ENCODE assay signal across 10 cellular contexts in the genomic region with DNA sequence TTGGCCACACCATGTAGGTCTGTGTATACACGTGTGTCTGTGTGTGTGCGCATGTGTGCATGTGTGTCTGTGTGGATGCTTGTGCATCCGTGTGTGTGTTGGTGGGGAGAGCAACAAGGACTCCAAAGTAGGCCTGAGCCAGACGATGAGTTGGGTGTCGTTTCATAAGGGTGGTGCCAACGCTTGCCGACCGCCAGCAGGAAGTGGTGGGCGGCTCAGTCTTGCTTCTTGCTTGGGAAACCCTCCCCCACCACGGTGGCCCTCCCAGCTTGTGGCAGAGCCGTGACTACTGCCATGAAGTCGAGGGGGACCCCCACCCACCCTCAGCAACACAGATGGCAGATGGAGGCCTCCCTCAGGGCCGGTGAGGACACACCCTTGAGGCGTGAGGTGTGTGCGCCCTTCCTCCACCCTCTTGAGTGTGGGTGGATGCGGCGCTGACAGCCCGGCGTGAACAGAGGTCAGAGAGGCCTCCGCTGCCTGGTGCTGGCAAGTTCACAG. TPM values are rescaled to one million over a fixed set of nuclear protein-coding genes. Genes with fewer than 3 reads are reported as not detected.
DNase-seq lines count a peak whose midpoint lies in the region; ATAC-seq lines count a peak whose summit lies in the region.
"Had no signal": no experiment of that assay in that cellular context is flagged by ENCODE, and none has a peak within 500 bp of the region (broad histone marks: within the 10 kb centered on the region; RNA-seq: fewer than 3 reads in every experiment).

No MANE protein-coding gene starts in this region.

- no peaks in the 10 kb centered on the region for H3K27me3 ChIP-seq in CD8-positive, alpha-beta memory T cell (ENCODE audit: insufficient read depth, low read length, poor library complexity, severe bottlenecking)
- peaks cover 27% of the 10 kb centered on the region for H3K27me3 ChIP-seq in MG63
- H3K27me3 ChIP-seq: dorsolateral prefrontal cortex had no signal

- no peak for ATAC-seq in HG02885 (IDR thresholded peaks at IDR 0.05; ENCODE audit: poor library complexity, unreplicated experiment)
- no peak for ATAC-seq in GM18519 (IDR thresholded peaks at IDR 0.05; ENCODE audit: low FRiP score, unreplicated experiment)

- POLR2A ChIA-PET in CD8-positive, alpha-beta memory T cell (lab: Charles Lee), result interaction anchor here (1.6 to 3.3 kb wide), 4 partner anchors 16 to 32 kb away, joined by 3 to 24 read pairs (median 13); partner anchors contain the start of gene SBK1

- no peaks in the 10 kb centered on the region for H3K9me3 ChIP-seq in CD8-positive, alpha-beta memory T cell (ENCODE audit: low read length)
- H3K9me3 ChIP-seq in MG63, result no peaks in the 10 kb centered on the region

- H3K36me3 Mint-ChIP-seq in CD8-positive, alpha-beta memory T cell, result peaks cover 18 to 25% (median 19%) of the 10 kb centered on the region in 3 donors
- peaks cover 29% of the 10 kb centered on the region for H3K36me3 Mint-ChIP-seq in activated naive CD8-positive, alpha-beta T cell treated with anti-CD3 and anti-CD28 coated beads for 36 hours

- H3K4me1 ChIP-seq in CD8-positive, alpha-beta memory T cell (ENCODE audit: insufficient read depth, low read length), result peaks cover 59% of the 10 kb centered on the region

- H3K27ac Mint-ChIP-seq in CD8-positive, alpha-beta memory T cell, result peak overlapping the region; percentile 94 to 98 (median 96)
- peak overlapping the region; percentile 81 for H3K27ac Mint-ChIP-seq in activated naive CD8-positive, alpha-beta T cell treated with anti-CD3 and anti-CD28 coated beads for 36 hours

- no peaks in the 10 kb centered on the region for H3K27me3 Mint-ChIP-seq in CD8-positive, alpha-beta memory T cell
- no peaks in the 10 kb centered on the region for H3K27me3 Mint-ChIP-seq in activated naive CD8-positive, alpha-beta T cell treated with anti-CD3 and anti-CD28 coated beads for 36 hours

- peaks cover 67 to 85% (median 70%) of the 10 kb centered on the region in 3 donors for H3K4me1 Mint-ChIP-seq in CD8-positive, alpha-beta memory T cell
- H3K4me1 Mint-ChIP-seq in activated naive CD8-positive, alpha-beta T cell treated with anti-CD3 and anti-CD28 coated beads for 36 hours, result peaks cover 49% of the 10 kb centered on the region

- peak; percentile 77 to 95 (median 93) for DNase-seq in CD8-positive, alpha-beta memory T cell
- peak; percentile 80 to 88 for DNase-seq in activated CD4-positive, alpha-beta T cell treated with anti-CD3 and anti-CD28 coated beads for 4 hours
- DNase-seq in activated naive CD8-positive, alpha-beta T cell treated with anti-CD3 and anti-CD28 coated beads for 36 hours, result peak; percentile 89
- DNase-seq in stimulated activated CD4-positive, alpha-beta T cell treated with anti-CD3 and anti-CD28 coated beads, Interleukin-4, amount 100 ng/mL, for 1 hour, result peak; percentile 81
- DNase-seq in MG63 (no peak), mesenteric fat pad (ENCODE audit: low spot score) (no peak)
- DNase-seq: kidney had no signal

- H3K4me3 Mint-ChIP-seq in CD8-positive, alpha-beta memory T cell, result peak overlapping the region; percentile 51 to 90 (median 67)
- peak overlapping the region; percentile 53 for H3K4me3 Mint-ChIP-seq in activated naive CD8-positive, alpha-beta T cell treated with anti-CD3 and anti-CD28 coated beads for 36 hours

- H3K36me3 ChIP-seq in CD8-positive, alpha-beta memory T cell (ENCODE audit: insufficient read depth, low read length), result no peaks in the 10 kb centered on the region
- no peaks in the 10 kb centered on the region for H3K36me3 ChIP-seq in MG63

- peak overlapping the region; percentile 36 for H3K27ac ChIP-seq in CD8-positive, alpha-beta memory T cell (ENCODE audit: low read depth, low read length)

- H3K9me3 Mint-ChIP-seq in CD8-positive, alpha-beta memory T cell, result no peaks in the 10 kb centered on the region
- no peaks in the 10 kb centered on the region for H3K9me3 Mint-ChIP-seq in activated naive CD8-positive, alpha-beta T cell treated with anti-CD3 and anti-CD28 coated beads for 36 hours

- CTCF ChIA-PET in CD8-positive, alpha-beta memory T cell (lab: Charles Lee), result interaction anchor here (1.0 to 15.0 kb wide), 11 partner anchors 9 to 173 kb away, joined by 3 to 210 read pairs (median 4); no protein-coding TSS in a partner anchor

- H3K4me3 ChIP-seq in CD8-positive, alpha-beta memory T cell (ENCODE audit: low read length), result peak overlapping the region; percentile 44
- no peak overlapping the region for H3K4me3 ChIP-seq in MG63
- H3K4me3 ChIP-seq: dorsolateral prefrontal cortex had no signal

RNA-seq across cellular contexts. Expression of gene SBK1, which starts 17.5 kb away (rescaled TPM):
- 1 to 10 TPM; 3.9 to 4.1 TPM for total RNA-seq in CD8-positive, alpha-beta memory T cell
- polyA plus RNA-seq in CD8-positive, alpha-beta memory T cell, result 20.3 TPM
- 1 to 10 TPM; 8.5 to 9.7 TPM for total RNA-seq in activated naive CD8-positive, alpha-beta T cell treated with anti-CD3 and anti-CD28 coated beads for 36 hours
- total RNA-seq in MG63 (2014; rRNA removed; shearing (Covaris generic); ENCODE audit: low replicate concordance), result not detected in 2 replicates
- total RNA-seq in mesenteric fat pad, result not detected

RNA-seq across cellular contexts. Expression of gene NPIPB6, which starts 53.4 kb away (rescaled TPM):
- total RNA-seq in CD8-positive, alpha-beta memory T cell, result 1 to 10 TPM in 1 of 2 experiments, not detected in 1; 1.1 TPM
- polyA plus RNA-seq in CD8-positive, alpha-beta memory T cell, result 0.28 TPM
- not detected for total RNA-seq in activated naive CD8-positive, alpha-beta T cell treated with anti-CD3 and anti-CD28 coated beads for 36 hours
- not detected in 2 replicates for total RNA-seq in MG63 (2014; rRNA removed; shearing (Covaris generic); ENCODE audit: low replicate concordance)
- 4.7 TPM for total RNA-seq in mesenteric fat pad

Comparison
In these comparisons a context has a peak if more than half of its experiments do, and no peak if none do; other contexts are left out.
1. DNase-seq: peak in CD8-positive, alpha-beta memory T cell (5 of 5), activated CD4-positive, alpha-beta T cell treated with anti-CD3 and anti-CD28 coated beads for 4 hours (2 of 2), activated naive CD8-positive, alpha-beta T cell treated with anti-CD3 and anti-CD28 coated beads for 36 hours (single experiment) and stimulated activated CD4-positive, alpha-beta T cell treated with anti-CD3 and anti-CD28 coated beads, Interleukin-4, amount 100 ng/mL, for 1 hour (single experiment); none in MG63 (single experiment) and mesenteric fat pad (single experiment).